ENCODE assay signal across 8 cellular contexts in the genomic region with DNA sequence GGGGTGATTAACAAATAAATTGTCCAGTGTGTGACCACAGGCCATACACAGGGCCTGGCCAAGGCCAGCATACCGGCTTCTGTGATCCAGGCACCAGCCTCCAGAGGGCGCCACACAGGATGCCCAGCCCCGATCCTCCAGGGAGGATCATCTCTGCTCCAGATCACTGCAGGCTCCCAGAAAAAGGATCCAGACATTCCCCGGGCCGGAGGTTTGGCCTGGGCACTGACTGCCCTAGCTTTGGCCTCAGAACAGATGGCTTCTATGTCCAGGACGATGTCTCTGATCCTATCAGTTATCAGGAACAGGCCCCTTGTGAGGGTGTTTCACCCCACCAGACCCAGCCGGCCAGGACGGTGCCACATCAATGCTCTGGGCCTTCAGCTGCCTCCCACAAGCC.
DNase-seq lines count a peak whose midpoint lies in the region; ATAC-seq, FAIRE-seq and TF ChIP-seq lines count a peak whose summit lies in the region.

No MANE protein-coding gene starts in this region.

- H3K36me3 Mint-ChIP-seq in activated naive CD4-positive, alpha-beta T cell treated with anti-CD3 and anti-CD28 coated beads, Interleukin-2, amount 10 ng/mL, durations not matched to agents 7 days and 5 days, result no peaks in the 10 kb centered on the region

- no peak for FAIRE-seq in HTR-8/SVneo (lab: Jason Lieb, UNC)

- no peaks in the 10 kb centered on the region for H3K4me1 Mint-ChIP-seq in activated naive CD4-positive, alpha-beta T cell treated with anti-CD3 and anti-CD28 coated beads, Interleukin-2, amount 10 ng/mL, durations not matched to agents 7 days and 5 days

- peak; percentile 51 for DNase-seq in activated naive CD4-positive, alpha-beta T cell treated with anti-CD3 and anti-CD28 coated beads, Interleukin-2, amount 10 ng/mL, durations not matched to agents 7 days and 5 days
- DNase-seq in activated naive CD4-positive, alpha-beta T cell treated with Interleukin-2 at 50 U/mL for 16 hours, result no peak
- DNase-seq in HTR-8/SVneo (ENCODE audit: insufficient read length, low spot score) (peak; percentile 65), retinal pigment epithelial cell (ENCODE audit: low read depth) (no peak)

- H3K27me3 ChIP-seq in gastroesophageal sphincter, result no peaks in the 10 kb centered on the region

- no peak for TF ChIP-seq POLR2A in gastroesophageal sphincter (IDR thresholded peaks at IDR 0.05)

- no peak overlapping the region for H3K27ac ChIP-seq in gastroesophageal sphincter

- H3K27ac Mint-ChIP-seq in activated naive CD4-positive, alpha-beta T cell treated with anti-CD3 and anti-CD28 coated beads, Interleukin-2, amount 10 ng/mL, durations not matched to agents 7 days and 5 days, result no peak overlapping the region

- peak; percentile 61 for TF ChIP-seq CTCF in WI38 (IDR thresholded peaks at IDR 0.05; ENCODE audit: low read depth, low read length)
- TF ChIP-seq CTCF in gastroesophageal sphincter (IDR thresholded peaks at IDR 0.05), result peak in 3 of 4 experiments; percentile 48 to 72 (median 50)
- TF ChIP-seq CTCF in retinal pigment epithelial cell (conservative IDR thresholded peaks at IDR 0.05; ENCODE audit: low read depth, low read length), result peak; percentile 91

- H3K27me3 Mint-ChIP-seq in activated naive CD4-positive, alpha-beta T cell treated with anti-CD3 and anti-CD28 coated beads, Interleukin-2, amount 10 ng/mL, durations not matched to agents 7 days and 5 days, result peaks cover 9% of the 10 kb centered on the region

- CTCF ChIA-PET in activated naive CD4-positive, alpha-beta T cell treated with anti-CD3 and anti-CD28 coated beads, Interleukin-2, amount 10 ng/mL, durations not matched to agents 7 days and 5 days (lab: Charles Lee), result interaction anchor here (1.2 kb wide), 1 partner anchor 228 kb away, joined by 3 read pairs; no protein-coding TSS in a partner anchor

- no peaks in the 10 kb centered on the region for H3K36me3 ChIP-seq in gastroesophageal sphincter

- H3K9me3 ChIP-seq in gastroesophageal sphincter, result no peaks in the 10 kb centered on the region

- no peak overlapping the region for H3K4me3 Mint-ChIP-seq in activated naive CD4-positive, alpha-beta T cell treated with anti-CD3 and anti-CD28 coated beads, Interleukin-2, amount 10 ng/mL, durations not matched to agents 7 days and 5 days

- ATAC-seq in gastroesophageal sphincter, result peak; percentile 45
- no peak for ATAC-seq in HG02970 (IDR thresholded peaks at IDR 0.05; ENCODE audit: low FRiP score, unreplicated experiment)
- ATAC-seq in GM21825 (IDR thresholded peaks at IDR 0.05; ENCODE audit: unreplicated experiment), result no peak

- H3K4me1 ChIP-seq in gastroesophageal sphincter, result no peaks in the 10 kb centered on the region

- TF ChIP-seq EP300 in gastroesophageal sphincter (IDR thresholded peaks at IDR 0.05), result no peak

- H3K9me3 Mint-ChIP-seq in activated naive CD4-positive, alpha-beta T cell treated with anti-CD3 and anti-CD28 coated beads, Interleukin-2, amount 10 ng/mL, durations not matched to agents 7 days and 5 days, result no peaks in the 10 kb centered on the region

- WGBS in gastroesophageal sphincter (ENCODE audit: low coverage in 1 of 2), 2 donors, result no CpG with 5 or more reads among the region's 8 CpGs

- H3K4me3 ChIP-seq in WI38 (ENCODE audit: low read depth, low read length) (no peak overlapping the region), gastroesophageal sphincter (no peak overlapping the region), retinal pigment epithelial cell (ENCODE audit: low read length) (no peak overlapping the region)

Comparison
In these comparisons a context has a peak if more than half of its experiments do, and no peak if none do; other contexts are left out.
1. DNase-seq: peak in activated naive CD4-positive, alpha-beta T cell treated with anti-CD3 and anti-CD28 coated beads, Interleukin-2, amount 10 ng/mL, durations not matched to agents 7 days and 5 days (single experiment) and HTR-8/SVneo (single experiment); none in activated naive CD4-positive, alpha-beta T cell treated with Interleukin-2 at 50 U/mL for 16 hours (single experiment) and retinal pigment epithelial cell (single experiment).
2. Peak in every context shown above with its lines, with median percentiles within 50 percentile points of each other: CTCF ChIP-seq.